Comparison of ENCODE assay signal across 17 cellular contexts in the genomic region with DNA sequence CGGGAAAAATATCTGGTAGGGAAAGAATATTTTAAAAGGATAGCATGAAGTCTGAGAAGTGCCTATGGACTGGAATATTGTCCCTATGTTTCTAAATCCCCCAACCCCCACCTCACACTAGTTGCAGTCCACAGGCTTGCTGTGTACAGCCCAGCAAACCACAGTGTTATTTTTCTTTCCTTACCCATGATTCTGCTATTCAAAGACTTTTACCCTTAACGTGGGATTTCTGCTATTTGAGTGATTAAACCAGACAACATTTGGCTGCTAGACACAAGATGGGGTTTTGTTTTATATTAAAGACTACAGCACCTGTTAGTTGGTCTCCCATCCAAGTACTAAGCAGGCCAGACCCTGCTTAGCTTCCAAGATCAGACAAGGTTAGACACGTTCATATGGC.
A peak's percentile ranks its signal among the peaks of the same experiment; 100 is the strongest.
DNase-seq lines count a peak whose midpoint lies in the region; ATAC-seq and TF ChIP-seq lines count a peak whose summit lies in the region.
"Had no signal": no experiment of that assay in that cellular context is flagged by ENCODE, and none has a peak within 500 bp of the region (broad histone marks: within the 10 kb centered on the region; RNA-seq: fewer than 3 reads in every experiment).

No MANE protein-coding gene starts in this region.

- no peaks in the 10 kb centered on the region for H3K27me3 ChIP-seq in foreskin keratinocyte
- H3K27me3 ChIP-seq: BLaER1 treated with 17β-estradiol and CSF1 and Interleukin-3, amounts not matched to agents 10 nM and 100 nM had no signal

- H3K4me3 ChIP-seq in Jurkat, Clone E6-1 (ENCODE audit: low read length), result no peak overlapping the region
- H3K4me3 ChIP-seq: BLaER1 treated with 17β-estradiol and CSF1 and Interleukin-3, amounts not matched to agents 10 nM and 100 nM had no signal

- H3K27ac Mint-ChIP-seq in progenitor cell of endocrine pancreas, result no peak overlapping the region
- H3K27ac Mint-ChIP-seq: B cell; CD4-positive, alpha-beta T cell; CD8-positive, alpha-beta T cell had no signal

- H3K36me3 Mint-ChIP-seq in progenitor cell of endocrine pancreas (ENCODE audit: insufficient read depth), result no peaks in the 10 kb centered on the region
- H3K36me3 Mint-ChIP-seq: CD8-positive, alpha-beta T cell had no signal

- peak; percentile 14 for DNase-seq in Jurkat, Clone E6-1 (ENCODE audit: low read depth, low spot score)
- DNase-seq in NCI-H69 (lab: John Stamatoyannopoulos, UW) (peak; percentile 13), astrocyte of the hippocampus (ENCODE audit: low read depth, low spot score) (peak; percentile 73), AML-193 (lab: John Stamatoyannopoulos, UW) (no peak), progenitor cell of endocrine pancreas (ENCODE audit: low spot score, unreplicated experiment) (no peak), foreskin keratinocyte (no peak)
- DNase-seq: 8988T; ACHN; Caco-2; Calu3; CD4-positive, alpha-beta T cell; CD8-positive, alpha-beta T cell; DMS79 treated with DMSO at 0.1 percent for 48 hours; GF-D8 had no signal

- H3K4me3 Mint-ChIP-seq in progenitor cell of endocrine pancreas (ENCODE audit: low read depth), result no peak overlapping the region
- H3K4me3 Mint-ChIP-seq: B cell; CD4-positive, alpha-beta T cell; CD8-positive, alpha-beta T cell had no signal

- peaks cover 1% of the 10 kb centered on the region for H3K4me1 Mint-ChIP-seq in progenitor cell of endocrine pancreas (ENCODE audit: low read depth)
- H3K4me1 Mint-ChIP-seq: B cell had no signal

- H3K27me3 Mint-ChIP-seq in progenitor cell of endocrine pancreas, result peaks cover 3% of the 10 kb centered on the region

- no peak overlapping the region for H3K27ac ChIP-seq in foreskin keratinocyte
- H3K27ac ChIP-seq: BLaER1 treated with 17β-estradiol and CSF1 and Interleukin-3, amounts not matched to agents 10 nM and 100 nM; C4-2B had no signal

- H3K9me3 Mint-ChIP-seq in progenitor cell of endocrine pancreas (ENCODE audit: low read depth), result peaks cover under 1% of the 10 kb centered on the region
- H3K9me3 Mint-ChIP-seq: CD4-positive, alpha-beta T cell; CD8-positive, alpha-beta T cell had no signal

- ATAC-seq in foreskin keratinocyte, result no peak
- ATAC-seq: CD8-positive, alpha-beta T cell had no signal

- H3K4me1 ChIP-seq in foreskin keratinocyte, result no peaks in the 10 kb centered on the region
- H3K4me1 ChIP-seq: Caco-2 had no signal

- TF ChIP-seq CTCF in progenitor cell of endocrine pancreas (IDR thresholded peaks at IDR 0.05; ENCODE audit: unreplicated experiment), result no peak
- TF ChIP-seq CTCF in foreskin keratinocyte (conservative IDR thresholded peaks at IDR 0.05), result no peak

Comparison
In these comparisons a context has a peak if more than half of its experiments do, and no peak if none do; other contexts are left out.
1. DNase-seq: peak in Jurkat, Clone E6-1 (single experiment), NCI-H69 (single experiment) and astrocyte of the hippocampus (single experiment); none in AML-193 (0 of 2), progenitor cell of endocrine pancreas (single experiment) and foreskin keratinocyte (0 of 2).